Comparison of ENCODE assay signal across 8 cellular contexts in the genomic region with DNA sequence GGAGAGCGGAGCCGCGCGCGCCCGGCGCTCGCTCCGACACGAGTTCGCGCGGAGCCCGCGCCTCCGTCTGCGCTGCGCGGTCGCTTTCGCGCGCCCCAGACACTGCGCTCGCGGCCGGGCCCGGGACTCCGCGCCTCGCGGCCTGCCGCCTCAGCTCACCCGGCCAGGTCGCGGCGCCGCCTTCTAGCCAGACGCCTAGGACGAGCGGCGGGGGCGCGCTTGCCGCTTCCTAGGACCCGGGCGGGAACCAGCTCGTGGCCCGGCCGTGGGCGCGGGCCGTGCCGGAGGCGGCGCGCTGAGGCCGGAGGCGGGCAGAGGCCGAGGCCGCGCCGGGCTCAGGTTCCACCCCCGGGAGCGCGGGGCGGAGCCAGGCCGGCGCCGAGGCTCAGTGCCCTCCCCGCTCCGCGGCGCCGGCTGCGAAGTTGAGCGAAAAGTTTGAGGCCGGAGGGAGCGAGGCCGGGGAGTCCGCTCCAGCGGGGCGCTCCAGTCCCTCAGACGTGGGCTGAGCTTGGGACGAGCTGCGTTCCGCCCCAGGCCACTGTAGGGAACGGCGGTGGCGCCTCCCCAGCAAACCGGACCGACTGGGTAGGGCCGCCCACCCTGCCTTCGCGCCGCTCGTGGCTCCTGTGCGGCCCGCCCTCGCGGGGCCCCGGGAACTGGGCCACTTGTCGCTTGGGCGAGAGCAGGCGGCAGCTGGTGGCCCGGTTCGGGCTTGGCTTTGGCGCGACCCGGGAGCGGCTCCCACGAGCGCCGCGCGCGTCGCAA. TPM values are rescaled to one million over a fixed set of nuclear protein-coding genes. Genes with fewer than 3 reads are reported as not detected.
DNase-seq lines count a peak whose midpoint lies in the region; TF ChIP-seq lines count a peak whose summit lies in the region.

TSS of gene SPHK1 (plus strand) at position 388 of the 765 bp plus-strand sequence. CDS start 1,036 bp downstream, outside the sequence.

- WGBS in lower leg skin, 2 donors: 0 to 1% methylated on average over 22 to 37 of the region's 118 CpGs

- peak; percentile 64 for DNase-seq in GDM1 (lab: John Stamatoyannopoulos, UW)
- DNase-seq in H4 (ENCODE audit: low spot score): peak; percentile 60
- DNase-seq in NB4 (ENCODE audit: low read depth): peak; percentile 84
- peak; percentile 95 for DNase-seq in activated CD4-positive, alpha-beta T cell treated with anti-CD3 and anti-CD28 coated beads, Interleukin-2, amount 10 ng/mL, durations not matched to agents 24 days and 14 days
- peak in 1 of 2 donors; percentile 84 for DNase-seq in dermis microvascular lymphatic vessel endothelial cell (ENCODE audit: low read depth in 2 of 2)
- DNase-seq in lower leg skin (ENCODE audit: low spot score in 2 of 2): peak; percentile 41 to 93
- peak; percentile 38 for DNase-seq in stimulated activated CD8-positive, alpha-beta memory T cell treated with anti-CD3 and anti-CD28 coated beads, Interleukin-12 subunit alpha, Interleukin-12 subunit beta, amount 100 ng/mL, for 1 hour (ENCODE audit: low read depth)
- DNase-seq in NCI-H2029 (lab: John Stamatoyannopoulos, UW): no peak

- TF ChIP-seq POLR2A in NB4 (IDR thresholded peaks at IDR 0.05; ENCODE audit: extremely low read depth, insufficient read length): peak; percentile 35
- TF ChIP-seq POLR2A in lower leg skin (IDR thresholded peaks at IDR 0.05): no peak

- H3K4me3 Mint-ChIP-seq in activated CD4-positive, alpha-beta T cell treated with anti-CD3 and anti-CD28 coated beads, Interleukin-2, amount 10 ng/mL, durations not matched to agents 24 days and 14 days: peak within 1 kb of the TSS; percentile 92

- H3K27me3 Mint-ChIP-seq in activated CD4-positive, alpha-beta T cell treated with anti-CD3 and anti-CD28 coated beads, Interleukin-2, amount 10 ng/mL, durations not matched to agents 24 days and 14 days: no peaks in the 10 kb centered on the region

- H3K4me3 ChIP-seq in NB4 (ENCODE audit: low read depth, low read length): peak within 1 kb of the TSS; percentile 48
- H3K4me3 ChIP-seq in lower leg skin (ENCODE audit: low read depth, poor library complexity, severe bottlenecking): peak within 1 kb of the TSS; percentile 36

- peaks cover 9% of the 10 kb centered on the region for H3K36me3 Mint-ChIP-seq in activated CD4-positive, alpha-beta T cell treated with anti-CD3 and anti-CD28 coated beads, Interleukin-2, amount 10 ng/mL, durations not matched to agents 24 days and 14 days (ENCODE audit: low read depth)

- no peaks in the 10 kb centered on the region for H3K9me3 Mint-ChIP-seq in activated CD4-positive, alpha-beta T cell treated with anti-CD3 and anti-CD28 coated beads, Interleukin-2, amount 10 ng/mL, durations not matched to agents 24 days and 14 days

- TF ChIP-seq CTCF in NB4 (IDR thresholded peaks at IDR 0.05; ENCODE audit: low read depth, low read length): no peak
- TF ChIP-seq CTCF in lower leg skin (IDR thresholded peaks at IDR 0.05): no peak

- H3K27ac Mint-ChIP-seq in activated CD4-positive, alpha-beta T cell treated with anti-CD3 and anti-CD28 coated beads, Interleukin-2, amount 10 ng/mL, durations not matched to agents 24 days and 14 days: peak within 1 kb of the TSS; percentile 96

- H3K4me1 Mint-ChIP-seq in activated CD4-positive, alpha-beta T cell treated with anti-CD3 and anti-CD28 coated beads, Interleukin-2, amount 10 ng/mL, durations not matched to agents 24 days and 14 days: peaks cover 10% of the 10 kb centered on the region

- intact Hi-C loops in activated CD4-positive, alpha-beta T cell treated with anti-CD3 and anti-CD28 coated beads, Interleukin-2, amount 10 ng/mL, durations not matched to agents 24 days and 14 days (cut with micrococcal nuclease): loop anchor here (5.0 kb wide), 2 partner anchors 82 to 1573 kb away; partner anchors contain the start of gene TNRC6C
- intact Hi-C loops in lower leg skin (cut with DNase I; ENCODE audit: low total_unique reads): no loop called here

RNA-seq across cellular contexts. Expression of gene SPHK1, which starts in this region (rescaled TPM):
- 7.8 and 9.2 TPM in 2 replicates for total RNA-seq in H4 (2014; rRNA removed; shearing (Covaris generic))
- 26.8 and 27.6 TPM in 2 replicates for total RNA-seq in activated CD4-positive, alpha-beta T cell treated with anti-CD3 and anti-CD28 coated beads, Interleukin-2, amount 10 ng/mL, durations not matched to agents 24 days and 14 days
- total RNA-seq in dermis microvascular lymphatic vessel endothelial cell (196 and 380 TPM in 2 replicates), lower leg skin (10 to 100 TPM in 3 of 4 donors, 1 to 10 TPM in 1; 9.7 to 35.6 (median 18.3) TPM)
